In genomic region chr15:39323157-39323556, GRCh38 we compare ENCODE assay signal across 36 cellular contexts.
"Had no signal": no experiment of that assay in that cellular context is flagged by ENCODE, and none has a peak within 500 bp of the region (broad histone marks: within the 10 kb centered on the region; RNA-seq: fewer than 3 reads in every experiment).

No MANE protein-coding gene starts in this region.

- H3K4me1 ChIP-seq: adrenal gland, body of pancreas, breast epithelium had no signal

- ATAC-seq: activated CD4-positive, alpha-beta T cell treated with anti-CD3 and anti-CD28 coated beads for 36 hours; activated CD4-positive, CD25-positive, alpha-beta regulatory T cell treated with anti-CD3 and anti-CD28 coated beads, Interleukin-2, amount 50 U/mL, for 24 hours; activated CD8-positive, alpha-beta memory T cell treated with anti-CD3 and anti-CD28 coated beads, Interleukin-2, amount 10 ng/mL, durations not matched to agents 7 days and 5 days; activated CD8-positive, alpha-beta T cell treated with anti-CD3 and anti-CD28 coated beads, Interleukin-2, amount 10 ng/mL, durations not matched to agents 7 days and 5 days; body of pancreas had no signal

- FAIRE-seq: astrocyte, TTC549 had no signal

- H3K27ac ChIP-seq: adrenal gland, body of pancreas, brain microvascular endothelial cell, breast epithelium, VCaP had no signal

- H3K36me3 ChIP-seq: adrenal gland, brain microvascular endothelial cell, breast epithelium had no signal

- H3K27ac Mint-ChIP-seq: activated CD4-positive, alpha-beta memory T cell treated with anti-CD3 and anti-CD28 coated beads, Interleukin-2, amount 10 ng/mL, durations not matched to agents 7 days and 5 days; activated CD4-positive, alpha-beta T cell treated with anti-CD3 and anti-CD28 coated beads for 36 hours; activated CD4-positive, alpha-beta T cell treated with anti-CD3 and anti-CD28 coated beads, Interleukin-2, amount 10 ng/mL, durations not matched to agents 7 days and 5 days; activated CD8-positive, alpha-beta memory T cell treated with anti-CD3 and anti-CD28 coated beads, Interleukin-2, amount 10 ng/mL, durations not matched to agents 7 days and 5 days; activated CD8-positive, alpha-beta T cell treated with anti-CD3 and anti-CD28 coated beads, Interleukin-2, amount 10 ng/mL, durations not matched to agents 7 days and 5 days; activated naive CD4-positive, alpha-beta T cell treated with anti-CD3 and anti-CD28 coated beads, Interleukin-2, amount 10 ng/mL, durations not matched to agents 7 days and 5 days; activated naive CD4-positive, alpha-beta T cell treated with anti-CD3 and anti-CD28 coated beads, Interleukin-2, amount 50 U/mL, for 24 hours; activated naive CD8-positive, alpha-beta T cell treated with anti-CD3 and anti-CD28 coated beads for 36 hours; activated T-cell treated with anti-CD3 and anti-CD28 coated beads, Interleukin-2, amount 50 U/mL, for 24 hours; activated T-helper 2 cell treated with anti-CD3 and anti-CD28 coated beads, Interferon-gamma antibody, Interleukin-2, Interleukin-4, amounts not matched to agents 10 μg/mL and 5 μg/mL and 100 μg/mL, durations not matched to agents 14 hours and 24 hours and 36 hours; T-helper 1 cell treated with Interleukin-12 subunit alpha and Interleukin-12 subunit beta and Interleukin-4 antibody, amounts not matched to agents 30 μg/mL and 1 μg/mL, for 36 hours; T-helper 2 cell treated with Interferon-gamma antibody and Interleukin-4, amounts not matched to agents 5 μg/mL and 100 μg/mL, for 36 hours had no signal

- H3K9me3 Mint-ChIP-seq: activated naive CD4-positive, alpha-beta T cell treated with anti-CD3 and anti-CD28 coated beads, Interleukin-2, amount 50 U/mL, for 24 hours; activated T-helper 2 cell treated with anti-CD3 and anti-CD28 coated beads, Interferon-gamma antibody, Interleukin-2, Interleukin-4, amounts not matched to agents 10 μg/mL and 5 μg/mL and 100 μg/mL, durations not matched to agents 14 hours and 24 hours and 36 hours; T-helper 1 cell treated with Interleukin-12 subunit alpha and Interleukin-12 subunit beta and Interleukin-4 antibody, amounts not matched to agents 30 μg/mL and 1 μg/mL, for 36 hours had no signal

- H3K36me3 Mint-ChIP-seq: activated CD8-positive, alpha-beta memory T cell treated with anti-CD3 and anti-CD28 coated beads, Interleukin-2, amount 10 ng/mL, durations not matched to agents 7 days and 5 days; activated naive CD4-positive, alpha-beta T cell treated with anti-CD3 and anti-CD28 coated beads, Interleukin-2, amount 10 ng/mL, durations not matched to agents 7 days and 5 days; activated naive CD4-positive, alpha-beta T cell treated with anti-CD3 and anti-CD28 coated beads, Interleukin-2, amount 50 U/mL, for 24 hours; activated naive CD8-positive, alpha-beta T cell treated with anti-CD3 and anti-CD28 coated beads for 36 hours had no signal

- H3K9me3 ChIP-seq: adrenal gland, body of pancreas, breast epithelium had no signal

- DNase-seq: activated CD4-positive, alpha-beta memory T cell treated with anti-CD3 and anti-CD28 coated beads, Interleukin-2, amount 10 ng/mL, durations not matched to agents 7 days and 5 days; activated CD4-positive, alpha-beta T cell treated with anti-CD3 and anti-CD28 coated beads for 1 hour; activated CD4-positive, alpha-beta T cell treated with anti-CD3 and anti-CD28 coated beads for 36 hours; activated CD4-positive, alpha-beta T cell treated with anti-CD3 and anti-CD28 coated beads for 48 hours; activated CD4-positive, alpha-beta T cell treated with anti-CD3 and anti-CD28 coated beads, Interleukin-2, amount 10 ng/mL, durations not matched to agents 7 days and 5 days; activated CD4-positive, alpha-beta T cell treated with anti-CD3 and anti-CD28 coated beads, Interleukin-2, amount 50 U/mL, for 48 hours; activated CD4-positive, CD25-positive, alpha-beta regulatory T cell; activated CD8-positive, alpha-beta memory T cell treated with anti-CD3 and anti-CD28 coated beads for 24 hours; activated CD8-positive, alpha-beta memory T cell treated with anti-CD3 and anti-CD28 coated beads, Interleukin-2, amount 10 ng/mL, durations not matched to agents 7 days and 5 days; activated CD8-positive, alpha-beta memory T cell treated with anti-CD3 and anti-CD28 coated beads, Interleukin-2, amount 50 U/mL, for 48 hours; activated CD8-positive, alpha-beta T cell treated with anti-CD3 and anti-CD28 coated beads, Interleukin-2, amount 10 ng/mL, durations not matched to agents 7 days and 5 days; activated effector memory CD4-positive, alpha-beta T cell treated with Interleukin-2 at 50 U/mL for 16 hours; activated gamma-delta T cell; activated naive CD4-positive, alpha-beta T cell treated with anti-CD3 and anti-CD28 coated beads, Interleukin-2, amount 10 ng/mL, durations not matched to agents 7 days and 5 days; activated naive CD4-positive, alpha-beta T cell treated with Interleukin-2 at 50 U/mL for 16 hours; activated naive CD8-positive, alpha-beta T cell treated with anti-CD3 and anti-CD28 coated beads for 36 hours; activated T-cell treated with anti-CD3 and anti-CD28 coated beads, Interleukin-2, amount 50 U/mL, for 24 hours; activated T-cell treated with anti-CD3 and anti-CD28 coated beads, Interleukin-2, amount 50 U/mL, for 48 hours; adrenal gland; amniotic stem cell; aorta; body of pancreas; brain microvascular endothelial cell; central memory CD4-positive, alpha-beta T cell; T-helper 1 cell; T-helper 2 cell; T-helper 9 cell had no signal

- H3K27me3 ChIP-seq: adrenal gland, body of pancreas, brain microvascular endothelial cell, breast epithelium had no signal

- H3K4me3 ChIP-seq: adrenal gland, body of pancreas, breast epithelium had no signal
